ENCODE assay signal across 8 cellular contexts in genomic region chr9:70110194-70111041, GRCh38.
DNase-seq lines count a peak whose midpoint lies in the region; ATAC-seq and TF ChIP-seq lines count a peak whose summit lies in the region.

No MANE protein-coding gene starts in this region.

- ATAC-seq in GM18868 (IDR thresholded peaks at IDR 0.05; ENCODE audit: unreplicated experiment) (peak; percentile 36), HG02623 (IDR thresholded peaks at IDR 0.05; ENCODE audit: unreplicated experiment) (no peak), mucosa of descending colon (no peak), HG02938 (IDR thresholded peaks at IDR 0.05; ENCODE audit: unreplicated experiment) (no peak)

- no peak for TF ChIP-seq CTCF in astrocyte of the spinal cord (IDR thresholded peaks at IDR 0.05; ENCODE audit: low read depth, low read length)
- no peak for TF ChIP-seq CTCF in mucosa of descending colon (IDR thresholded peaks at IDR 0.05)

- intact Hi-C loops in mucosa of descending colon (cut with DNase I, micrococcal nuclease), result loop anchor here in 1 of 2 donors (5.0 to 10.0 kb wide), 2 partner anchors 66 to 138 kb away; partner anchors contain the start of gene MAMDC2

- H3K36me3 ChIP-seq in mucosa of descending colon (ENCODE audit: low read depth), result no peaks in the 10 kb centered on the region

- H3K4me1 ChIP-seq in mucosa of descending colon (ENCODE audit: low read depth), result peaks cover 3% of the 10 kb centered on the region

- H3K4me3 ChIP-seq in astrocyte of the spinal cord (ENCODE audit: low read depth, low read length), result no peak overlapping the region
- no peak overlapping the region for H3K4me3 ChIP-seq in mucosa of descending colon

- in situ Hi-C loops in astrocyte of the spinal cord (cut with HindIII; ENCODE audit: low sequenced_read_pairs), result no loop called here

- no peaks in the 10 kb centered on the region for H3K9me3 ChIP-seq in mucosa of descending colon

- peak; percentile 45 for DNase-seq in NCI-H1105 treated with DMSO at 0.1 percent for 48 hours (lab: John Stamatoyannopoulos, UW)
- peak; percentile 73 for DNase-seq in astrocyte of the spinal cord (ENCODE audit: low read depth, low spot score)
- peak; percentile 70 for DNase-seq in retina
- DNase-seq in mucosa of descending colon, result no peak
- no peak for DNase-seq in NOMO-1 (lab: John Stamatoyannopoulos, UW; ENCODE audit: unreplicated experiment in 2 of 2)

Comparison
In these comparisons a context has a peak if more than half of its experiments do, and no peak if none do; other contexts are left out.
1. DNase-seq: peak in NCI-H1105 treated with DMSO at 0.1 percent for 48 hours (single experiment), astrocyte of the spinal cord (single experiment) and retina (single experiment); none in mucosa of descending colon (0 of 3) and NOMO-1 (0 of 2).